In genomic region chr13:110524484-110525254, GRCh38 we compare ENCODE assay signal across 8 cellular contexts. TPM values are rescaled to one million over a fixed set of nuclear protein-coding genes. Genes with fewer than 3 reads are reported as not detected.
DNase-seq lines count a peak whose midpoint lies in the region; ATAC-seq and TF ChIP-seq lines count a peak whose summit lies in the region.

No MANE protein-coding gene starts in this region.

- intact Hi-C loops in CD14-positive monocyte (cut with micrococcal nuclease): loop anchor here (5.0 to 10.0 kb wide), 3 partner anchors 38 to 190 kb away; partner anchors contain the start of genes ING1 (in 1 of the 2) and RAB20 (in 1 of the 2)
- intact Hi-C loops in mucosa of descending colon (cut with DNase I, micrococcal nuclease): no loop called here

- H3K4me1 Mint-ChIP-seq in CD14-positive monocyte (peaks cover 97% of the 10 kb centered on the region), endothelial cell (ENCODE audit: unreplicated experiment) (no peaks in the 10 kb centered on the region)
- no peaks in the 10 kb centered on the region for H3K4me1 Mint-ChIP-seq in activated T-helper 17 cell treated with anti-CD3 and anti-CD28 coated beads, Interleukin-2, amount 50 U/mL, for 72 hours

- no peak for DNase-seq in CD14-positive monocyte (ENCODE audit: low spot score)
- DNase-seq in LNCaP clone FGC (ENCODE audit: low read depth): peak; percentile 19
- DNase-seq in mucosa of descending colon: peak; percentile 87 to 89 (median 88)
- no peak for DNase-seq in endothelial cell (ENCODE audit: low spot score)
- no peak for DNase-seq in inferior parietal cortex (ENCODE audit: extremely low spot score)

- H3K9me3 Mint-ChIP-seq in CD14-positive monocyte (peaks cover 0 to 1% (median 0%) of the 10 kb centered on the region in 7 donors), endothelial cell (ENCODE audit: unreplicated experiment) (no peaks in the 10 kb centered on the region)
- no peaks in the 10 kb centered on the region for H3K9me3 Mint-ChIP-seq in activated T-helper 17 cell treated with anti-CD3 and anti-CD28 coated beads, Interleukin-2, amount 50 U/mL, for 72 hours

- H3K27me3 Mint-ChIP-seq in CD14-positive monocyte (ENCODE audit: low read depth in 3 of 3) (peaks cover 0 to 8% (median 0%) of the 10 kb centered on the region in 3 donors), endothelial cell (ENCODE audit: unreplicated experiment) (peaks cover 6% of the 10 kb centered on the region)
- no peaks in the 10 kb centered on the region for H3K27me3 Mint-ChIP-seq in activated T-helper 17 cell treated with anti-CD3 and anti-CD28 coated beads, Interleukin-2, amount 50 U/mL, for 72 hours

- H3K36me3 Mint-ChIP-seq in CD14-positive monocyte: peaks cover 48 to 54% of the 10 kb centered on the region in 2 donors
- no peaks in the 10 kb centered on the region for H3K36me3 Mint-ChIP-seq in activated T-helper 17 cell treated with anti-CD3 and anti-CD28 coated beads, Interleukin-2, amount 50 U/mL, for 72 hours (ENCODE audit: low read depth)
- H3K36me3 Mint-ChIP-seq in endothelial cell (ENCODE audit: low read depth, unreplicated experiment): peaks cover 9% of the 10 kb centered on the region

- H3K9me3 ChIP-seq in mucosa of descending colon: no peaks in the 10 kb centered on the region

- H3K4me1 ChIP-seq in mucosa of descending colon (ENCODE audit: low read depth): peaks cover 62% of the 10 kb centered on the region

- H3K27ac Mint-ChIP-seq in CD14-positive monocyte (peak overlapping the region in 6 of 7 donors; percentile 42 to 80 (median 67)), endothelial cell (ENCODE audit: unreplicated experiment) (no peak overlapping the region)
- H3K27ac Mint-ChIP-seq in activated T-helper 17 cell treated with anti-CD3 and anti-CD28 coated beads, Interleukin-2, amount 50 U/mL, for 72 hours: no peak overlapping the region

- H3K4me3 Mint-ChIP-seq in CD14-positive monocyte (peak overlapping the region; percentile 42 to 76), endothelial cell (ENCODE audit: unreplicated experiment) (no peak overlapping the region)
- peak overlapping the region; percentile 39 for H3K4me3 Mint-ChIP-seq in activated T-helper 17 cell treated with anti-CD3 and anti-CD28 coated beads, Interleukin-2, amount 50 U/mL, for 72 hours

- 0 out of 2 replicates have a peak overlapping the region, but pooled peaks have one; percentile 2 for H3K4me3 ChIP-seq in LNCaP clone FGC (ENCODE audit: low read depth, low read length)
- H3K4me3 ChIP-seq in mucosa of descending colon: no peak overlapping the region

- no peaks in the 10 kb centered on the region for H3K36me3 ChIP-seq in mucosa of descending colon (ENCODE audit: low read depth)

- no peak for TF ChIP-seq CTCF in CD14-positive monocyte (IDR thresholded peaks at IDR 0.05)
- no peak for TF ChIP-seq CTCF in LNCaP clone FGC (IDR thresholded peaks at IDR 0.05; ENCODE audit: control insufficient read depth, extremely low read depth, insufficient read depth)
- no peak for TF ChIP-seq CTCF in mucosa of descending colon (IDR thresholded peaks at IDR 0.05)
- no peak for TF ChIP-seq CTCF in endothelial cell (IDR thresholded peaks at IDR 0.05; ENCODE audit: unreplicated experiment)

- peak; percentile 52 for ATAC-seq in activated T-helper 17 cell treated with anti-CD3 and anti-CD28 coated beads, Interleukin-2, amount 50 U/mL, for 72 hours (replicated peaks)
- ATAC-seq in mucosa of descending colon (peak; percentile 77), HG03135 (IDR thresholded peaks at IDR 0.05; ENCODE audit: unreplicated experiment) (no peak), HG03442 (IDR thresholded peaks at IDR 0.05; ENCODE audit: unreplicated experiment) (no peak)

RNA-seq across cellular contexts. Expression of gene RAB20, which starts 36.9 kb away (rescaled TPM):
- 10 to 100 TPM; 37.8 to 43.1 TPM for polyA plus RNA-seq in CD14-positive monocyte
- total RNA-seq in activated T-helper 17 cell treated with anti-CD3 and anti-CD28 coated beads, Interleukin-2, amount 50 U/mL, for 72 hours: 1 to 10 TPM; 2.4 to 3.7 TPM
- total RNA-seq in mucosa of descending colon (10 to 100 TPM; 24.4 to 45.2 (median 33.7) TPM), endothelial cell (ENCODE audit: unreplicated experiment) (1.5 TPM)

Comparison
In these comparisons a context has a peak if more than half of its experiments do, and no peak if none do; other contexts are left out.
1. DNase-seq: peak in LNCaP clone FGC (single experiment) and mucosa of descending colon (3 of 3); none in CD14-positive monocyte (single experiment), endothelial cell (single experiment) and inferior parietal cortex (single experiment).
2. H3K27ac Mint-ChIP-seq: peak in CD14-positive monocyte (6 of 7); none in activated T-helper 17 cell treated with anti-CD3 and anti-CD28 coated beads, Interleukin-2, amount 50 U/mL, for 72 hours (single experiment) and endothelial cell (single experiment).
3. ATAC-seq: peak in activated T-helper 17 cell treated with anti-CD3 and anti-CD28 coated beads, Interleukin-2, amount 50 U/mL, for 72 hours (single experiment) and mucosa of descending colon (single experiment); none in HG03135 (single experiment) and HG03442 (single experiment).
4. RNA of gene RAB20, which starts 36.9 kb away (total RNA-seq): 24.4 to 45.2 TPM in mucosa of descending colon; 2.4 to 3.7 TPM in activated T-helper 17 cell treated with anti-CD3 and anti-CD28 coated beads, Interleukin-2, amount 50 U/mL, for 72 hours and 1.5 TPM in endothelial cell (single experiment); every median in the first group is over 4 times any median in the second.
5. intact Hi-C loops: an anchor here in CD14-positive monocyte (5.0 to 10.0 kb wide); none called in mucosa of descending colon.